23 cellular contexts compared by ENCODE assay signal in the genomic region with DNA sequence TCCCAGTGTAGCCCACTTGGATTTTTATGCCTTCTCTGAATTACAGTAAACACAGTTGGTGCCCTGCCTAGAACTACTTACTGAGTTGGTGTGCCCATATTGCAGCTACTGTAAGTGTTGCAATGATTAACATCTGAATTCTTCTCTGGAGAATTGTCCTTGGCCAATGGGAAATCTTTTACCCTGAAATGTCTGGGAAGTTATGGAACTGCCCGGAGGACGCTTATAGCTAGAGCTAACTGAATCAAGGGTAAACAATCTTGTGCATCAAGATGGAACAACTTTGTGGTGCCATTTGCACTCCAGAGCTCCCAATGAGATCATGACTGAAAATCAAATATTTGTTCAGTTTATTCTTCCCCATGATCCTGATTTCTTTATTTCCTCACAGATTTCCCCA.
"Had no signal": no experiment of that assay in that cellular context is flagged by ENCODE, and none has a peak within 500 bp of the region (broad histone marks: within the 10 kb centered on the region; RNA-seq: fewer than 3 reads in every experiment).

No MANE protein-coding gene starts in this region.

- H3K4me1 Mint-ChIP-seq: central memory CD8-positive, alpha-beta T cell had no signal

- H3K27ac ChIP-seq: adrenal gland, ascending aorta, breast epithelium, gastrocnemius medialis, ovary, psoas muscle, right atrium auricular region, thyroid gland, WERI-Rb-1 had no signal

- H3K4me1 ChIP-seq: ascending aorta, breast epithelium, gastrocnemius medialis, psoas muscle, thyroid gland had no signal

- DNase-seq: activated CD4-positive, alpha-beta T cell treated with anti-CD3 and anti-CD28 coated beads for 1 hour; activated CD4-positive, alpha-beta T cell treated with anti-CD3 and anti-CD28 coated beads, Interleukin-2, amount 50 U/mL, for 1 hour; activated T-cell treated with anti-CD3 and anti-CD28 coated beads, Interleukin-2, amount 50 U/mL, for 1 hour; adrenal gland; effector memory CD4-positive, alpha-beta T cell; gastrocnemius medialis; hypothalamus; left ventricle myocardium superior; midbrain; natural killer cell; ovary; psoas muscle; stimulated activated CD4-positive, alpha-beta T cell treated with anti-CD3 and anti-CD28 coated beads, Interleukin-12 subunit alpha, Interleukin-12 subunit beta, amount 100 ng/mL, for 4 hours; stimulated activated CD4-positive, alpha-beta T cell treated with anti-CD3 and anti-CD28 coated beads, Interleukin-4, amount 100 ng/mL, for 4 hours; stimulated activated naive CD8-positive, alpha-beta T cell treated with anti-CD3 and anti-CD28 coated beads, Interleukin-15, Interleukin-2, amounts not matched to agents 100 U/mL and 50 U/mL, for 24 hours; thyroid gland; WERI-Rb-1 had no signal

- H3K27me3 Mint-ChIP-seq: activated naive CD8-positive, alpha-beta T cell; activated T-helper 17 cell treated with anti-CD3 and anti-CD28 coated beads, Interleukin-2, amount 50 U/mL, for 72 hours; central memory CD8-positive, alpha-beta T cell had no signal

- H3K36me3 ChIP-seq: adrenal gland, ascending aorta, breast epithelium, gastrocnemius medialis, ovary, right atrium auricular region, thyroid gland, WERI-Rb-1 had no signal

- H3K9me3 ChIP-seq: adrenal gland, ascending aorta, breast epithelium, gastrocnemius medialis, ovary, psoas muscle, right atrium auricular region, thyroid gland had no signal

- H3K4me3 Mint-ChIP-seq: activated naive CD8-positive, alpha-beta T cell; activated T-helper 17 cell treated with anti-CD3 and anti-CD28 coated beads, Interleukin-2, amount 50 U/mL, for 72 hours; central memory CD8-positive, alpha-beta T cell; natural killer cell had no signal

- H3K27ac Mint-ChIP-seq: activated naive CD8-positive, alpha-beta T cell; activated T-helper 17 cell treated with anti-CD3 and anti-CD28 coated beads, Interleukin-2, amount 50 U/mL, for 72 hours; natural killer cell had no signal

- H3K9me3 Mint-ChIP-seq: activated T-helper 17 cell treated with anti-CD3 and anti-CD28 coated beads, Interleukin-2, amount 50 U/mL, for 72 hours; central memory CD8-positive, alpha-beta T cell; natural killer cell had no signal

- H3K36me3 Mint-ChIP-seq: activated naive CD8-positive, alpha-beta T cell; natural killer cell had no signal

- H3K27me3 ChIP-seq: adrenal gland, ascending aorta, breast epithelium, gastrocnemius medialis, ovary, right atrium auricular region, thyroid gland had no signal

- H3K4me3 ChIP-seq: adrenal gland, ascending aorta, breast epithelium, gastrocnemius medialis, ovary, psoas muscle, right atrium auricular region, thyroid gland had no signal

- ATAC-seq: activated T-helper 17 cell treated with anti-CD3 and anti-CD28 coated beads, Interleukin-2, amount 50 U/mL, for 72 hours; gastrocnemius medialis; left ventricle myocardium superior; natural killer cell; psoas muscle; stimulated activated naive CD8-positive, alpha-beta T cell treated with anti-CD3 and anti-CD28 coated beads, Interleukin-15, Interleukin-2, amounts not matched to agents 100 U/mL and 50 U/mL, for 24 hours had no signal
